1 cellular context compared by ENCODE assay signal in genomic region chr6:109491207-109491938, GRCh38.
TF ChIP-seq lines count a peak whose summit lies in the region.

No MANE protein-coding gene starts in this region.

TF ChIP-seq in GM23338, 12 proteins besides CTCF, POLR2A, EP300 and RAD21 (continued from another document):
- TF ChIP-seq STAT1 (IDR thresholded peaks at IDR 0.05; ENCODE audit: unreplicated experiment) (no peak), ZNF114 (CRISPR knock-in tag; IDR thresholded peaks at IDR 0.05) (no peak), NANOG (IDR thresholded peaks at IDR 0.05; ENCODE audit: borderline replicate concordance) (no peak), EZH2phosphoT487 (IDR thresholded peaks at IDR 0.05; ENCODE audit: unreplicated experiment) (no peak), ETS1 (IDR thresholded peaks at IDR 0.05) (no peak)
